Comparison of ENCODE assay signal across 10 cellular contexts in the genomic region with DNA sequence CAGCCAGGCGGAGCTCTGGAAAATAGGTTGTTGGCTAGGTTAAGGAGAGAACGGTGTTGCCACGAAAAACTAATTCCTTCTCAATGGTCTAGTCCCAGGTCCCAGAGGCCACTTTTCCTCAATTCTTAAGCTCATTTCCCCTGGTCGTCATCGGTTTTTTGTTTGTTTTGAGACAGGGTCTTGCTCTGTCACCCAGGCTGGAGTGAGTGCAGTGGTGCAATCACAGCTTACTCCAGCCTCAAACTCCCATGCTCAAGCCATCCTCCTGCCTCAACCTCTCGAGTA. TPM values are rescaled to one million over a fixed set of nuclear protein-coding genes. Genes with fewer than 3 reads are reported as not detected.
DNase-seq lines count a peak whose midpoint lies in the region; ATAC-seq, FAIRE-seq and TF ChIP-seq lines count a peak whose summit lies in the region.
"Had no signal": no experiment of that assay in that cellular context is flagged by ENCODE, and none has a peak within 500 bp of the region (broad histone marks: within the 10 kb centered on the region; RNA-seq: fewer than 3 reads in every experiment).

No MANE protein-coding gene starts in this region.

- H3K27me3 ChIP-seq in heart right ventricle (no peaks in the 10 kb centered on the region), GM12878 (replicated peaks in 1 of 2; ENCODE audit: control insufficient read depth in 2 of 2, insufficient read depth in 2 of 2, low read length in 1 of 2) (no peaks in the 10 kb centered on the region)

- ATAC-seq in heart right ventricle: no peak
- ATAC-seq in Right ventricle myocardium superior (ENCODE audit: poor library complexity): no peak
- no peak for ATAC-seq in GM12878
- no peak for ATAC-seq in sciatic nerve
- no peak for ATAC-seq in GM19023 (IDR thresholded peaks at IDR 0.05; ENCODE audit: unreplicated experiment)
- ATAC-seq in HG02678 (IDR thresholded peaks at IDR 0.05; ENCODE audit: unreplicated experiment): no peak

- FAIRE-seq in GM12878 (lab: Jason Lieb, UNC): no peak
- FAIRE-seq: frontal cortex had no signal

- peak overlapping the region; percentile 88 for H3K4me2 ChIP-seq in GM12878 (ENCODE audit: control insufficient read depth, insufficient read depth)

- H3K27ac ChIP-seq in heart right ventricle (peak overlapping the region in 3 of 10 donors; percentile 92 to 99 (median 94)), GM12878 (ENCODE audit: control insufficient read depth, insufficient read depth) (peak overlapping the region; percentile 94; the same call in 1 of the 2 replicates), mesodermal cell (ENCODE audit: low read depth, low read length, severe bottlenecking) (peak overlapping the region; percentile 98)

- H2AFZ ChIP-seq in GM12878 (ENCODE audit: control insufficient read depth, low read depth, low read length): no peak overlapping the region

- peaks cover 27% of the 10 kb centered on the region for H4K20me1 ChIP-seq in GM12878 (ENCODE audit: control insufficient read depth, insufficient read depth)

- RAD21 ChIA-PET in GM12878 (lab: Charles Lee; ENCODE audit: unreplicated experiment): interaction anchor here (0.6 to 4.2 kb wide), 10 partner anchors 8 to 156 kb away, joined by 3 to 72 read pairs (median 6); no protein-coding TSS in a partner anchor

- no TSS peak for BruUV-seq in GM12878 (replicated peaks; lab: Mats Ljungman, UMichigan)

- SMC1A ChIA-PET in GM12878 (lab: Charles Lee; ENCODE audit: uncharacterized antibody, unreplicated experiment): interaction anchor here (0.6 to 4.3 kb wide), 17 partner anchors 14 to 399 kb away, joined by 3 to 46 read pairs (median 4); a partner anchor contains a TSS

- H3K4me3 ChIP-seq in heart right ventricle (peak overlapping the region in 9 of 10 donors; percentile 71 to 95 (median 85)), GM12878 (peak overlapping the region; percentile 81), mesodermal cell (ENCODE audit: extremely low read depth, insufficient read depth, low read length, poor library complexity, severe bottlenecking) (peak overlapping the region; percentile 99)

- TF ChIP-seq CTCF in heart right ventricle (IDR thresholded peaks at IDR 0.05) (no peak), GM12878 (IDR thresholded peaks at IDR 0.05 in 2 of 3, conservative IDR thresholded peaks at IDR 0.05 in 1 of 3; ENCODE audit: control insufficient read depth in 2 of 3, extremely low read depth in 1 of 3, insufficient read depth in 1 of 3, low read depth in 3 of 3, low read length in 3 of 3) (no peak)

- H3K9ac ChIP-seq in GM12878 (ENCODE audit: control insufficient read depth, insufficient read depth, low read length): peak overlapping the region; percentile 80

- no peak for TF ChIP-seq EP300 in GM12878 (IDR thresholded peaks at IDR 0.05; ENCODE audit: borderline replicate concordance in 1 of 2, control insufficient read depth in 1 of 2, low read depth in 2 of 2, low read length in 2 of 2)

- no peaks in the 10 kb centered on the region for H3K9me3 ChIP-seq in heart right ventricle
- no peaks in the 10 kb centered on the region for H3K9me3 ChIP-seq in GM12878 (replicated peaks; ENCODE audit: control insufficient read depth, insufficient read depth, low read length)
- H3K9me3 ChIP-seq in mesodermal cell (ENCODE audit: control insufficient read depth, low read length): no peaks in the 10 kb centered on the region

- peaks cover 93% of the 10 kb centered on the region for H3K79me2 ChIP-seq in GM12878 (ENCODE audit: control insufficient read depth, insufficient read depth, low read length)

- intact Hi-C loops in heart right ventricle (cut with DNase I) (loop anchor here in 9 of 10 donors (2.0 to 10.0 kb wide), 13 partner anchors 27 to 157 kb away; a partner anchor contains a TSS), Right ventricle myocardium superior (cut with DNase I) (loop anchor here (5.0 kb wide), 2 partner anchors 34 to 81 kb away; no protein-coding TSS in a partner anchor), GM12878 (cut with micrococcal nuclease; ENCODE audit: unreplicated experiment) (loop anchor here (5.0 to 10.0 kb wide), 3 partner anchors 89 to 154 kb away; a partner anchor contains a TSS), sciatic nerve (cut with DNase I) (loop anchor here (2.0 kb wide), 1 partner anchor 33 kb away; no protein-coding TSS in a partner anchor)

- no peak for TF ChIP-seq POLR2A in GM12878 (IDR thresholded peaks at IDR 0.05; ENCODE audit: low read depth, low read length)

- TF ChIP-seq RAD21 in GM12878 (IDR thresholded peaks at IDR 0.05; ENCODE audit: insufficient read depth, low read depth, low read length): no peak

- CTCF ChIA-PET in GM12878 (lab: Yijun Ruan, JAX): interaction anchor here (0.6 to 4.7 kb wide), 12 partner anchors 23 to 340 kb away, joined by 3 to 130 read pairs (median 5); no protein-coding TSS in a partner anchor

- peaks cover 0 to 29% (median 3%) of the 10 kb centered on the region in 9 donors for H3K36me3 ChIP-seq in heart right ventricle
- peaks cover 10 to 12% of the 10 kb centered on the region in 2 experiments; a peak in 3 of 4 replicates for H3K36me3 ChIP-seq in GM12878 (ENCODE audit: control insufficient read depth in 2 of 2, insufficient read depth in 2 of 2, low read length in 1 of 2)
- peaks cover 66% of the 10 kb centered on the region for H3K36me3 ChIP-seq in mesodermal cell (ENCODE audit: control insufficient read depth, insufficient read depth, low read length)

- in situ Hi-C loops in GM12878 (cut with MboI): loop anchor here (5.0 kb wide), 1 partner anchor 34 kb away; no protein-coding TSS in a partner anchor

- 78 to 81% methylated on average over 6 of the region's 6 CpGs for WGBS in heart right ventricle, 2 donors
- WGBS in GM12878 (ENCODE audit: insufficient coverage, insufficient replicate concordance, low lambda C conversion rate, missing lambda C conversion rate): 25% methylated on average over 6 of the region's 6 CpGs
- 88 to 92% methylated on average over 5 to 6 of the region's 6 CpGs for WGBS in mesodermal cell (ENCODE audit: insufficient coverage in 2 of 2), 2 experiments

- DNase-seq in heart right ventricle (no peak), Right ventricle myocardium superior (no peak), GM12878 (ENCODE audit: low read depth, low spot score) (no peak), SKM-1 (lab: John Stamatoyannopoulos, UW; ENCODE audit: unreplicated experiment) (no peak), sciatic nerve (ENCODE audit: low spot score) (no peak)

- H3K4me1 ChIP-seq in heart right ventricle (peaks cover 27 to 84% (median 64%) of the 10 kb centered on the region in 9 donors), GM12878 (ENCODE audit: control insufficient read depth, insufficient read depth, low read length) (peaks cover 24% of the 10 kb centered on the region), mesodermal cell (ENCODE audit: control insufficient read depth, insufficient read depth, low read length, poor library complexity, severe bottlenecking) (peaks cover 33% of the 10 kb centered on the region)

- POLR2A ChIA-PET in GM12878 (lab: Charles Lee): interaction anchor here (0.5 to 4.0 kb wide), 10 partner anchors 17 to 1614 kb away, joined by 3 to 54 read pairs (median 4); no protein-coding TSS in a partner anchor

RNA-seq across cellular contexts. Expression of a gene that starts 1.2 kb away (rescaled TPM):
- total RNA-seq in heart right ventricle (10 to 100 TPM; 24.6 to 45.2 (median 30.4) TPM), Right ventricle myocardium superior (30.0 TPM), GM12878 (2014; rRNA removed) (41.5 and 49.3 TPM in 2 replicates), GM12878 (2014; rRNA removed; fragmentation: Illumina TruSeq; extraction: Trizol) (12.3 and 15.6 TPM in 2 replicates), GM12878 (2021) (132 and 143 TPM in 2 replicates), sciatic nerve (65.0 TPM)
- polyA plus RNA-seq in heart right ventricle (10 to 100 TPM; 25.8 to 47.3 TPM), GM12878 (2011; rRNA removed) (3.3 and 5.4 TPM in 2 replicates), GM12878 (2014; fragmentation: Illumina TruSeq; extraction: Trizol) (2.4 and 26.9 TPM in 2 replicates), GM12878 (2014; fragmentation: Nextera tagmentation; extraction: Ambion mirVana) (under 1 TPM; 0.33 to 0.55 TPM), GM12878 (2014; rRNA removed) (36.2 and 61.3 TPM in 2 replicates), GM12878 (2016; fragmentation: Nextera tagmentation; extraction: Ambion mirVana) (10 to 100 TPM; 34.4 to 39.7 TPM)
- 88.3 and 88.5 TPM in 2 replicates for total RNA-seq in GM12878 (2013; cell fraction: nucleolus; rRNA removed)
- polyA plus RNA-seq in GM12878 (2011; ENCODE audit: low read depth): 49.8 TPM
- 11.1 and 14.5 TPM in 2 replicates for polyA plus RNA-seq in GM12878 (2011; cell fraction: cytosol; rRNA removed)
- polyA plus RNA-seq in GM12878 (2011; cell fraction: nucleus; rRNA removed): 89.6 and 126 TPM in 2 replicates
- 86.1 and 131 TPM in 2 replicates for polyA plus RNA-seq in GM12878 (2012)
- 10.2 and 25.5 TPM in 2 replicates for polyA minus RNA-seq in GM12878 (2011; rRNA and poly(A)+ RNA removed)
- 30.7 and 38.0 TPM in 2 replicates for polyA minus RNA-seq in GM12878 (2011; cell fraction: cytosol; rRNA and poly(A)+ RNA removed)
- polyA minus RNA-seq in GM12878 (2011; cell fraction: nucleus; rRNA and poly(A)+ RNA removed): 69.4 and 102 TPM in 2 replicates
- 115 TPM for polyA plus RNA-seq in mesodermal cell (2013, experiment 1 of 2)
- 92.3 TPM for polyA plus RNA-seq in mesodermal cell (2013, experiment 2 of 2)

RNA-seq across cellular contexts. Expression of a gene that starts 1.7 kb away (rescaled TPM):
- total RNA-seq in heart right ventricle (10 to 100 TPM; 40.0 to 76.5 (median 45.0) TPM), Right ventricle myocardium superior (59.6 TPM), GM12878 (2014; rRNA removed) (131 and 133 TPM in 2 replicates), GM12878 (2014; rRNA removed; fragmentation: Illumina TruSeq; extraction: Trizol) (42.8 and 49.7 TPM in 2 replicates), GM12878 (2021) (92.9 and 98.0 TPM in 2 replicates), sciatic nerve (34.2 TPM)
- polyA plus RNA-seq in heart right ventricle (100 to 1,000 TPM in 1 of 2 donors, 10 to 100 TPM in 1; 83.6 to 103 TPM), GM12878 (2011; rRNA removed) (27.7 and 52.0 TPM in 2 replicates), GM12878 (2014; fragmentation: Illumina TruSeq; extraction: Trizol) (13.8 and 32.4 TPM in 2 replicates), GM12878 (2014; fragmentation: Nextera tagmentation; extraction: Ambion mirVana) (1 to 10 TPM; 1.3 to 6.9 TPM), GM12878 (2014; rRNA removed) (133 and 158 TPM in 2 replicates), GM12878 (2016; fragmentation: Nextera tagmentation; extraction: Ambion mirVana) (100 to 1,000 TPM; 119 to 125 TPM)
- 30.4 and 31.3 TPM in 2 replicates for total RNA-seq in GM12878 (2013; cell fraction: nucleolus; rRNA removed)
- 24.5 TPM for polyA plus RNA-seq in GM12878 (2011; ENCODE audit: low read depth)
- 90.9 and 142 TPM in 2 replicates for polyA plus RNA-seq in GM12878 (2011; cell fraction: cytosol; rRNA removed)
- polyA plus RNA-seq in GM12878 (2011; cell fraction: nucleus; rRNA removed): 85.3 and 98.1 TPM in 2 replicates
- 53.2 and 83.0 TPM in 2 replicates for polyA plus RNA-seq in GM12878 (2012)
- polyA minus RNA-seq in GM12878 (2011; rRNA and poly(A)+ RNA removed): 9.7 and 26.1 TPM in 2 replicates
- polyA minus RNA-seq in GM12878 (2011; cell fraction: cytosol; rRNA and poly(A)+ RNA removed): 12.0 and 16.9 TPM in 2 replicates
- 14.1 and 27.3 TPM in 2 replicates for polyA minus RNA-seq in GM12878 (2011; cell fraction: nucleus; rRNA and poly(A)+ RNA removed)
- 74.4 TPM for polyA plus RNA-seq in mesodermal cell (2013, experiment 1 of 2)
- polyA plus RNA-seq in mesodermal cell (2013, experiment 2 of 2): 68.4 TPM

RNA-seq across cellular contexts. Expression of a gene that starts 11.3 kb away (rescaled TPM):
- total RNA-seq in heart right ventricle (under 1 TPM; 0.15 to 0.70 (median 0.41) TPM), Right ventricle myocardium superior (0.24 TPM), GM12878 (2014; rRNA removed) (1.4 and 1.7 TPM in 2 replicates), GM12878 (2014; rRNA removed; fragmentation: Illumina TruSeq; extraction: Trizol) (0.18 TPM in 1 of 2 replicates, not detected in the other), GM12878 (2021) (2.1 and 3.5 TPM in 2 replicates), sciatic nerve (1.3 TPM)
- polyA plus RNA-seq in heart right ventricle (1 to 10 TPM in 1 of 2 donors, under 1 TPM in 1; 0.30 to 1.0 TPM), GM12878 (2011; rRNA removed) (0.20 and 0.22 TPM in 2 replicates), GM12878 (2014; fragmentation: Illumina TruSeq; extraction: Trizol) (not detected in 2 replicates), GM12878 (2014; fragmentation: Nextera tagmentation; extraction: Ambion mirVana) (not detected), GM12878 (2014; rRNA removed) (2.6 TPM in 2 replicates), GM12878 (2016; fragmentation: Nextera tagmentation; extraction: Ambion mirVana) (under 1 TPM in 1 of 2 experiments, not detected in 1; 0.17 TPM)
- total RNA-seq in GM12878 (2013; cell fraction: nucleolus; rRNA removed): 3.2 and 4.9 TPM in 2 replicates
- polyA plus RNA-seq in GM12878 (2011; ENCODE audit: low read depth): not detected
- 0.30 and 0.89 TPM in 2 replicates for polyA plus RNA-seq in GM12878 (2011; cell fraction: cytosol; rRNA removed)
- 15.5 and 28.6 TPM in 2 replicates for polyA plus RNA-seq in GM12878 (2011; cell fraction: nucleus; rRNA removed)
- 0.27 and 0.92 TPM in 2 replicates for polyA plus RNA-seq in GM12878 (2012)
- polyA minus RNA-seq in GM12878 (2011; rRNA and poly(A)+ RNA removed): 0.31 TPM in 1 of 2 replicates, not detected in the other
- polyA minus RNA-seq in GM12878 (2011; cell fraction: cytosol; rRNA and poly(A)+ RNA removed): 1.2 TPM in 1 of 2 replicates, not detected in the other
- polyA minus RNA-seq in GM12878 (2011; cell fraction: nucleus; rRNA and poly(A)+ RNA removed): 1.6 and 5.0 TPM in 2 replicates
- polyA plus RNA-seq in mesodermal cell (2013, experiment 1 of 2): 3.2 TPM
- 1.8 TPM for polyA plus RNA-seq in mesodermal cell (2013, experiment 2 of 2)

RNA-seq across cellular contexts. Expression of a gene that starts 18.4 kb away (rescaled TPM):
- under 1 TPM in 3 of 10 donors, not detected in 7; 0.31 to 0.72 (median 0.45) TPM for total RNA-seq in heart right ventricle
- under 1 TPM in 1 of 2 donors, not detected in 1; 0.29 TPM for polyA plus RNA-seq in heart right ventricle
- 0.35 TPM for total RNA-seq in Right ventricle myocardium superior
- not detected in 2 replicates for total RNA-seq in GM12878 (2013; cell fraction: nucleolus; rRNA removed)
- not detected in 2 replicates for total RNA-seq in GM12878 (2014; rRNA removed)
- not detected in 2 replicates for total RNA-seq in GM12878 (2014; rRNA removed; fragmentation: Illumina TruSeq; extraction: Trizol)
- total RNA-seq in GM12878 (2021): 0.41 and 0.43 TPM in 2 replicates
- polyA plus RNA-seq in GM12878 (2011; ENCODE audit: low read depth): not detected
- not detected in 2 replicates for polyA plus RNA-seq in GM12878 (2011; rRNA removed)
- polyA plus RNA-seq in GM12878 (2011; cell fraction: cytosol; rRNA removed): 0.10 TPM in 1 of 2 replicates, not detected in the other
- 0.13 TPM in 1 of 2 replicates, not detected in the other for polyA plus RNA-seq in GM12878 (2011; cell fraction: nucleus; rRNA removed)
- polyA plus RNA-seq in GM12878 (2012): 0.90 and 2.8 TPM in 2 replicates
- not detected in 2 replicates for polyA plus RNA-seq in GM12878 (2014; fragmentation: Illumina TruSeq; extraction: Trizol)
- polyA plus RNA-seq in GM12878 (2014; fragmentation: Nextera tagmentation; extraction: Ambion mirVana): not detected
- 0.14 TPM in 1 of 2 replicates, not detected in the other for polyA plus RNA-seq in GM12878 (2014; rRNA removed)
- polyA plus RNA-seq in GM12878 (2016; fragmentation: Nextera tagmentation; extraction: Ambion mirVana): under 1 TPM; 0.49 to 0.91 TPM
- polyA minus RNA-seq in GM12878 (2011; rRNA and poly(A)+ RNA removed): 0.72 TPM in 1 of 2 replicates, not detected in the other
- polyA minus RNA-seq in GM12878 (2011; cell fraction: cytosol; rRNA and poly(A)+ RNA removed): not detected in 2 replicates
- not detected in 2 replicates for polyA minus RNA-seq in GM12878 (2011; cell fraction: nucleus; rRNA and poly(A)+ RNA removed)
- not detected for polyA plus RNA-seq in mesodermal cell (2013, experiment 1 of 2)
- polyA plus RNA-seq in mesodermal cell (2013, experiment 2 of 2): not detected
- total RNA-seq in sciatic nerve: not detected

RNA-seq across cellular contexts. Expression of a gene that starts 44.2 kb away (rescaled TPM):
- total RNA-seq in heart right ventricle (1 to 10 TPM in 1 of 10 donors, under 1 TPM in 9; 0.11 to 1.1 (median 0.22) TPM), Right ventricle myocardium superior (0.70 TPM), GM12878 (2014; rRNA removed) (not detected in 2 replicates), GM12878 (2014; rRNA removed; fragmentation: Illumina TruSeq; extraction: Trizol) (not detected in 2 replicates), GM12878 (2021) (0.10 and 0.13 TPM in 2 replicates), sciatic nerve (0.71 TPM)
- polyA plus RNA-seq in heart right ventricle (under 1 TPM; 0.13 to 0.22 TPM), GM12878 (2011; rRNA removed) (0.03 TPM in 1 of 2 replicates, not detected in the other), GM12878 (2014; fragmentation: Illumina TruSeq; extraction: Trizol) (not detected in 2 replicates), GM12878 (2014; fragmentation: Nextera tagmentation; extraction: Ambion mirVana) (not detected), GM12878 (2014; rRNA removed) (not detected in 2 replicates), GM12878 (2016; fragmentation: Nextera tagmentation; extraction: Ambion mirVana) (under 1 TPM in 1 of 2 experiments, not detected in 1; 0.05 TPM)
- not detected in 2 replicates for total RNA-seq in GM12878 (2013; cell fraction: nucleolus; rRNA removed)
- polyA plus RNA-seq in GM12878 (2011; ENCODE audit: low read depth): 0.09 TPM
- not detected in 2 replicates for polyA plus RNA-seq in GM12878 (2011; cell fraction: cytosol; rRNA removed)
- 0.06 and 0.19 TPM in 2 replicates for polyA plus RNA-seq in GM12878 (2011; cell fraction: nucleus; rRNA removed)
- 0.25 and 1.1 TPM in 2 replicates for polyA plus RNA-seq in GM12878 (2012)
- 0.05 TPM in 1 of 2 replicates, not detected in the other for polyA minus RNA-seq in GM12878 (2011; rRNA and poly(A)+ RNA removed)
- 0.52 TPM in 1 of 2 replicates, not detected in the other for polyA minus RNA-seq in GM12878 (2011; cell fraction: cytosol; rRNA and poly(A)+ RNA removed)
- polyA minus RNA-seq in GM12878 (2011; cell fraction: nucleus; rRNA and poly(A)+ RNA removed): 0.12 and 0.19 TPM in 2 replicates
- not detected for polyA plus RNA-seq in mesodermal cell (2013, experiment 1 of 2)
- polyA plus RNA-seq in mesodermal cell (2013, experiment 2 of 2): not detected
- total RNA-seq: SK-MEL-5 had no signal
